Comparison of ENCODE assay signal across 21 cellular contexts in genomic region chr20:46784450-46785127, GRCh38.
DNase-seq lines count a peak whose midpoint lies in the region; ATAC-seq, FAIRE-seq and TF ChIP-seq lines count a peak whose summit lies in the region.
"Had no signal": no experiment of that assay in that cellular context is flagged by ENCODE, and none has a peak within 500 bp of the region (broad histone marks: within the 10 kb centered on the region; RNA-seq: fewer than 3 reads in every experiment).

No MANE protein-coding gene starts in this region.

- peaks cover 5% of the 10 kb centered on the region for H3K4me1 Mint-ChIP-seq in neural progenitor cell
- H3K4me1 Mint-ChIP-seq: brain had no signal

- no peak overlapping the region for H4K8ac ChIP-seq in H1 (ENCODE audit: extremely low read depth, insufficient read depth, low read length)

- H3K36me3 ChIP-seq in BJ (ENCODE audit: control insufficient read depth, insufficient read depth, low read length) (no peaks in the 10 kb centered on the region), MG63 (no peaks in the 10 kb centered on the region), H1 (ENCODE audit: control insufficient read depth in 2 of 4, insufficient read depth in 4 of 4, low read length in 3 of 4) (no peaks in the 10 kb centered on the region), neural progenitor cell (no peaks in the 10 kb centered on the region)
- H3K36me3 ChIP-seq: BLaER1, gastroesophageal sphincter, neutrophil, upper lobe of left lung had no signal

- H3K4me1 ChIP-seq in H1 (replicated peaks in 1 of 4; ENCODE audit: control insufficient read depth in 3 of 4, insufficient read depth in 4 of 4, low read length in 3 of 4) (peaks cover 0 to 5% (median 0%) of the 10 kb centered on the region in 4 experiments; a peak in 1 of 7 replicates), neural progenitor cell (peaks cover 7% of the 10 kb centered on the region)
- H3K4me1 ChIP-seq: BLaER1, gastroesophageal sphincter, upper lobe of left lung had no signal

- H3K9me3 ChIP-seq in MG63: no peaks in the 10 kb centered on the region
- H3K9me3 ChIP-seq in H1 (ENCODE audit: insufficient read depth in 2 of 2, low read depth in 1 of 2, low read length in 1 of 2): no peaks in the 10 kb centered on the region
- no peaks in the 10 kb centered on the region for H3K9me3 ChIP-seq in neural progenitor cell (ENCODE audit: low read depth)
- H3K9me3 ChIP-seq: BLaER1, gastroesophageal sphincter, neutrophil, upper lobe of left lung had no signal

- no peaks in the 10 kb centered on the region; the same call in 1 of the 2 replicates for H3K79me1 ChIP-seq in H1 (ENCODE audit: low read depth, low read length)

- H2AFZ ChIP-seq in H1 (ENCODE audit: low read length): peak overlapping the region; percentile 61; the same call in 1 of the 2 replicates
- H2AFZ ChIP-seq in neural progenitor cell (replicated peaks): no peak overlapping the region

- TF ChIP-seq EP300 in H1 (IDR thresholded peaks at IDR 0.05; ENCODE audit: borderline replicate concordance in 1 of 2, low read depth in 2 of 2, low read length in 2 of 2): no peak

- no peaks in the 10 kb centered on the region for H3K9me3 Mint-ChIP-seq in neural progenitor cell
- H3K9me3 Mint-ChIP-seq: brain had no signal

- H3K56ac ChIP-seq in H1 (replicated peaks; ENCODE audit: insufficient read length, low read depth, low read length): no peak overlapping the region

- no peak overlapping the region for H4K91ac ChIP-seq in H1 (replicated peaks; ENCODE audit: insufficient read length, low read length)

- H3K4me3 ChIP-seq in BJ (ENCODE audit: low read depth, low read length): no peak overlapping the region
- no peak overlapping the region for H3K4me3 ChIP-seq in MG63
- no peak overlapping the region for H3K4me3 ChIP-seq in H1 (ENCODE audit: extremely low read depth in 1 of 4, insufficient read depth in 2 of 4, low read depth in 3 of 4, low read length in 4 of 4)
- no peak overlapping the region for H3K4me3 ChIP-seq in neural progenitor cell
- H3K4me3 ChIP-seq: BLaER1, gastroesophageal sphincter, lung, skin epidermis, upper lobe of left lung had no signal

- 86% methylated on average over 15 of the region's 15 CpGs; no CpG with 5 or more reads in 1 of the 2 experiments for WGBS in H1 (ENCODE audit: extremely low coverage in 1 of 2, insufficient coverage in 1 of 2, insufficient read length in 1 of 2, insufficient replicate concordance in 2 of 2, low coverage in 1 of 2, low lambda C conversion rate in 2 of 2, missing lambda C conversion rate in 1 of 2), 2 experiments

- ATAC-seq in GM19463 (IDR thresholded peaks at IDR 0.05; ENCODE audit: unreplicated experiment): no peak
- no peak for ATAC-seq in GM18909 (IDR thresholded peaks at IDR 0.05; ENCODE audit: poor library complexity, unreplicated experiment)
- ATAC-seq: gastroesophageal sphincter had no signal

- H3K27ac Mint-ChIP-seq in neural progenitor cell: peak overlapping the region; percentile 21

- DNase-seq in BJ (ENCODE audit: low read depth) (peak; percentile 45), MG63 (peak; percentile 47), H1 (ENCODE audit: low read depth in 1 of 2, low spot score in 2 of 2) (no peak), neural progenitor cell (ENCODE audit: low spot score) (no peak), NCI-H2196 treated with DMSO at 0.1 percent for 48 hours (lab: John Stamatoyannopoulos, UW; ENCODE audit: unreplicated experiment) (no peak), NCI-H2029 (lab: John Stamatoyannopoulos, UW) (no peak)
- DNase-seq: activated effector memory CD4-positive, alpha-beta T cell treated with Interleukin-2 at 50 U/mL for 16 hours; Kasumi-1; NCI-H1694 treated with DMSO at 0.1 percent for 48 hours; NCI-H524; stimulated activated naive CD4-positive, alpha-beta T cell treated with Interleukin-2 at 50 U/mL for 16 hours; upper lobe of left lung had no signal

- H2BK120ac ChIP-seq in H1 (replicated peaks; ENCODE audit: low read depth, low read length): no peak overlapping the region

- H3K23me2 ChIP-seq in H1 (ENCODE audit: low read depth, low read length): peaks cover 8% of the 10 kb centered on the region; the same call in 1 of the 2 replicates

- no peak overlapping the region for H2BK5ac ChIP-seq in H1 (ENCODE audit: low read depth, low read length)

- no peak overlapping the region for H3K4me2 ChIP-seq in H1 (ENCODE audit: insufficient read depth in 1 of 2, low read depth in 2 of 2, low read length in 2 of 2)
- H3K4me2 ChIP-seq in neural progenitor cell: no peak overlapping the region
- H3K4me2 ChIP-seq: BLaER1 had no signal

- H3K79me2 ChIP-seq in H1 (ENCODE audit: control insufficient read depth in 1 of 2, insufficient read depth in 2 of 2, low read length in 2 of 2): no peaks in the 10 kb centered on the region
- no peaks in the 10 kb centered on the region for H3K79me2 ChIP-seq in neural progenitor cell (ENCODE audit: low read depth)

- TF ChIP-seq CTCF in BJ (IDR thresholded peaks at IDR 0.05; ENCODE audit: insufficient read depth, low read depth, low read length) (no peak), H1 (IDR thresholded peaks at IDR 0.05; ENCODE audit: control extremely low read depth in 1 of 3, insufficient read depth in 1 of 3, low read depth in 1 of 3, low read length in 3 of 3) (no peak), neural progenitor cell (IDR thresholded peaks at IDR 0.05) (no peak)

- no peaks in the 10 kb centered on the region for H3F3A ChIP-seq in neural progenitor cell (ENCODE audit: low read depth)

- FAIRE-seq in H1 (lab: Jason Lieb, UNC): no peak

- no peak overlapping the region for H3K14ac ChIP-seq in H1 (ENCODE audit: insufficient read length)

- CTCF ChIA-PET in BJ (lab: Yijun Ruan, JAX) (no interaction called here), H1 (lab: Charles Lee; ENCODE audit: partially characterized antibody) (interaction anchor here (0.8 to 1.6 kb wide), 3 partner anchors 16 to 600 kb away, joined by 3 to 9 read pairs (median 3); no protein-coding TSS in a partner anchor)

- H3K4ac ChIP-seq in H1 (replicated peaks; ENCODE audit: insufficient read length, low read depth, low read length): no peak overlapping the region

- POLR2A ChIA-PET in BJ (lab: Charles Lee): no interaction called here
- POLR2A ChIA-PET in H1 (lab: Charles Lee; ENCODE audit: partially characterized antibody): no interaction called here

- no peak for TF ChIP-seq RAD21 in H1 (IDR thresholded peaks at IDR 0.05 in 1 of 2, conservative IDR thresholded peaks at IDR 0.05 in 1 of 2; ENCODE audit: low read depth in 2 of 2, low read length in 2 of 2)

- no peak overlapping the region for H3K4me3 Mint-ChIP-seq in neural progenitor cell
- H3K4me3 Mint-ChIP-seq: brain had no signal

- no peak overlapping the region for H3K23ac ChIP-seq in H1 (ENCODE audit: insufficient read length)

- no peak overlapping the region for H4K5ac ChIP-seq in H1 (ENCODE audit: insufficient read length, low read depth, low read length)

- no peaks in the 10 kb centered on the region for H3K27me3 Mint-ChIP-seq in neural progenitor cell (ENCODE audit: insufficient read depth, low read depth)

- H3K9ac ChIP-seq in H1 (replicated peaks in 1 of 4; ENCODE audit: extremely low read depth in 1 of 4, low read depth in 3 of 4, low read length in 3 of 4) (peak overlapping the region in 1 of 4 experiments; percentile 43; a peak in 1 of 7 replicates), neural progenitor cell (no peak overlapping the region)
- H3K9ac ChIP-seq: BLaER1 had no signal

- TF ChIP-seq POLR2A in H1 (IDR thresholded peaks at IDR 0.05; ENCODE audit: control extremely low read depth in 1 of 2, low read depth in 2 of 2, low read length in 2 of 2): no peak

- no peak overlapping the region for H2BK15ac ChIP-seq in H1 (ENCODE audit: low read length)

- H4K20me1 ChIP-seq in H1 (replicated peaks in 1 of 2; ENCODE audit: control insufficient read depth in 1 of 2, insufficient read depth in 2 of 2, low read length in 2 of 2) (peaks cover 0 to 1% of the 10 kb centered on the region in 2 experiments), neural progenitor cell (ENCODE audit: low read depth) (no peaks in the 10 kb centered on the region)
- H4K20me1 ChIP-seq: BLaER1 had no signal

- H3K36me3 Mint-ChIP-seq in neural progenitor cell: no peaks in the 10 kb centered on the region
- H3K36me3 Mint-ChIP-seq: brain had no signal

- no peak overlapping the region for H2AK5ac ChIP-seq in H1 (ENCODE audit: low read depth, low read length)

- no peak overlapping the region for H2BK20ac ChIP-seq in H1 (ENCODE audit: low read length)

- no peak overlapping the region for H2BK12ac ChIP-seq in H1 (ENCODE audit: low read depth, low read length)

- H3K18ac ChIP-seq in H1 (ENCODE audit: extremely low read depth, low read length): no peak overlapping the region

- H3K27me3 ChIP-seq in BJ (ENCODE audit: control insufficient read depth, insufficient read depth, low read length): no peaks in the 10 kb centered on the region
- no peaks in the 10 kb centered on the region for H3K27me3 ChIP-seq in MG63
- no peaks in the 10 kb centered on the region for H3K27me3 ChIP-seq in H1 (replicated peaks in 1 of 4; ENCODE audit: control insufficient read depth in 3 of 4, extremely low read depth in 1 of 4, insufficient read depth in 3 of 4, low read length in 3 of 4)
- no peaks in the 10 kb centered on the region for H3K27me3 ChIP-seq in neural progenitor cell
- H3K27me3 ChIP-seq: BLaER1, upper lobe of left lung had no signal

- H3K27ac ChIP-seq in H1 (ENCODE audit: low read depth, low read length) (no peak overlapping the region), neural progenitor cell (no peak overlapping the region)
- H3K27ac ChIP-seq: BLaER1, gastroesophageal sphincter, HL-60, neutrophil, skin epidermis, upper lobe of left lung had no signal

TF ChIP-seq in H1, 55 proteins besides CTCF, POLR2A, EP300 and RAD21 (continues in another document):
- TF ChIP-seq SUZ12 (IDR thresholded peaks at IDR 0.05; ENCODE audit: low read length) (no peak), GTF2F1 (IDR thresholded peaks at IDR 0.05; ENCODE audit: borderline replicate concordance, low read depth, low read length) (no peak), ZNF274 (IDR thresholded peaks at IDR 0.05; ENCODE audit: borderline replicate concordance, extremely low read depth, low read length) (no peak), HDAC6 (IDR thresholded peaks at IDR 0.05; ENCODE audit: low read depth, low read length) (no peak), SIX5 (IDR thresholded peaks at IDR 0.05; ENCODE audit: low read depth, low read length) (no peak), KDM4A (IDR thresholded peaks at IDR 0.05; ENCODE audit: low read depth, low read length, severe bottlenecking) (no peak), CREB1 (IDR thresholded peaks at IDR 0.05) (no peak), BRCA1 (IDR thresholded peaks at IDR 0.05; ENCODE audit: low read depth, low read length) (no peak), NANOG (IDR thresholded peaks at IDR 0.05; ENCODE audit: insufficient read depth, low read depth, low read length, poor library complexity, severe bottlenecking) (no peak), ATF3 (IDR thresholded peaks at IDR 0.05; ENCODE audit: insufficient read depth, low read depth, low read length) (no peak), KDM5A (IDR thresholded peaks at IDR 0.05; ENCODE audit: low read length) (no peak)

Comparison
In these comparisons a context has a peak if more than half of its experiments do, and no peak if none do; other contexts are left out.
1. DNase-seq: peak in BJ (single experiment) and MG63 (single experiment); none in H1 (0 of 2), neural progenitor cell (single experiment), NCI-H2196 treated with DMSO at 0.1 percent for 48 hours (single experiment) and NCI-H2029 (single experiment).